Comparison of ENCODE assay signal across 1 cellular context in the genomic region with DNA sequence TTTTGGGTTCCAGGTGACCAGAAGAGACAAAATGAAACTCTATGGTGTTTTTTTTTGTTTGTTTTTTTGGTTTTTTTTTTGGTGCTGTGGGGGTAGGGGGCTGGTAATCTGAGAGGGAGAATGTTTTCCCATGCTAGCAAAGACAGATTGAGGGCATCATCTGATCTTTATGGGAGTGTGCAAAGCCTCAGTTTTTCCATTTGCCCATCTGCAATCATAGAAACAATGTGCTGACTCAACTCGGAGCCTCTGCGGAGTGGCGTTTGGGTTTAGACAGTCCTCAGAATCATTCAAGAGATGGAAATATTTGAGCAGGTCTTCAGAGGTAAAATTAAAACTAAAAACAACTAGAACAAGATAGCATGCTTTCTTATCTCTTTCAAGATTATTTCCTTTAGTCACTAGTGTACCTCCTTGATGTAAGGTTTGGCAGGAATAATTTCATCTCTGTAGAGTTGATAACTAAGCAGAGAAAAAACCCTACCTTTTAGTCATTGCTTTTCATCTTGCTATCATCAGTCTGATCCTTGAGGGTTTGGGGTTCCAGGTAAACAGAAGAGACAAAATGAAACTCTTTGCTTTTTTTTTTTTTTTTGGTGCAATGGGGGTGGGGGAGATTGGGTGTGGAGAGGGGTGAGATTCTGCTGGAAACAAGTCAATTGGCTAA.
TF ChIP-seq lines count a peak whose summit lies in the region.

No MANE protein-coding gene starts in this region.

TF ChIP-seq in HEK293, 187 proteins besides CTCF, POLR2A, EP300 and RAD21 (continued from another document):
- TF ChIP-seq, protein P1, sequence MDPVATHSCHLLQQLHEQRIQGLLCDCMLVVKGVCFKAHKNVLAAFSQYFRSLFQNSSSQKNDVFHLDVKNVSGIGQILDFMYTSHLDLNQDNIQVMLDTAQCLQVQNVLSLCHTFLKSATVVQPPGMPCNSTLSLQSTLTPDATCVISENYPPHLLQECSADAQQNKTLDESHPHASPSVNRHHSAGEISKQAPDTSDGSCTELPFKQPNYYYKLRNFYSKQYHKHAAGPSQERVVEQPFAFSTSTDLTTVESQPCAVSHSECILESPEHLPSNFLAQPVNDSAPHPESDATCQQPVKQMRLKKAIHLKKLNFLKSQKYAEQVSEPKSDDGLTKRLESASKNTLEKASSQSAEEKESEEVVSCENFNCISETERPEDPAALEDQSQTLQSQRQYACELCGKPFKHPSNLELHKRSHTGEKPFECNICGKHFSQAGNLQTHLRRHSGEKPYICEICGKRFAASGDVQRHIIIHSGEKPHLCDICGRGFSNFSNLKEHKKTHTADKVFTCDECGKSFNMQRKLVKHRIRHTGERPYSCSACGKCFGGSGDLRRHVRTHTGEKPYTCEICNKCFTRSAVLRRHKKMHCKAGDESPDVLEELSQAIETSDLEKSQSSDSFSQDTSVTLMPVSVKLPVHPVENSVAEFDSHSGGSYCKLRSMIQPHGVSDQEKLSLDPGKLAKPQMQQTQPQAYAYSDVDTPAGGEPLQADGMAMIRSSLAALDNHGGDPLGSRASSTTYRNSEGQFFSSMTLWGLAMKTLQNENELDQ (tag by site-specific recombination; IDR thresholded peaks at IDR 0.05; ENCODE audit: low read depth): no peak
- TF ChIP-seq ZEB2 (tag by site-specific recombination; IDR thresholded peaks at IDR 0.05) (no peak), ZNF658 (tag by site-specific recombination; IDR thresholded peaks at IDR 0.05) (no peak)
